In the genomic region with DNA sequence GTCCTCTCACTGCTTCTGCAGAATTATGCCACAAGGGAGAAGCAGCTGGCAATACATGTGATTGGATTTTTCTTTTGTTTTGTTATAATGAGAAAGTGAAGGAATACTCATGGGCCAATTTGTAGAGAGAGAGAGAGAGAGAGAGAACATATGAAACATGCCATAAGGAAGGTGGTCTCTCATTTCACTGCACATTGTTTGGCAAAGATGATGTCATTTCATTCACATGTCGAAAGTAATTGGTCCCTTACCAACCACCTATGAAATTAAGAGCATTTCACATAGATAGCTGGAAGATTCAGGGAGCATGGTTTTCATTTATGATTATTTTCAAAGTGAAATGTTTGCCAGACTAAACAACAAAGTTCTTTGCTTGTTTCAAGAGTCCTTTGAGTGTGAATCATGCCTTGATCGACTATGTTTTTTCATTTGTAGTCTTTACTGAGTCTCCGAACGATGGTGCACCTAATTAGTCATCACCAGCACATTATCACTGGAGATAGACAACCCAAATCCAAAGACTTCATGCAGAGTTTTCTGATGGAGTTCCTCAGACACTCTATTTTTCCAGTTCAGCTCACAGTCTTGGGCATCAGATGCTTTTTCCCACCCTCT, we compare ENCODE assay signal across 16 cellular contexts.
A peak's percentile ranks its signal among the peaks of the same experiment; 100 is the strongest.
DNase-seq lines count a peak whose midpoint lies in the region; ATAC-seq and TF ChIP-seq lines count a peak whose summit lies in the region.
"Had no signal": no experiment of that assay in that cellular context is flagged by ENCODE, and none has a peak within 500 bp of the region (broad histone marks: within the 10 kb centered on the region; RNA-seq: fewer than 3 reads in every experiment).

No MANE protein-coding gene starts in this region.

- no peak overlapping the region for H2AFZ ChIP-seq in smooth muscle cell (ENCODE audit: low read depth)

- H3K4me1 ChIP-seq in adipocyte (ENCODE audit: control insufficient read depth, insufficient read depth, low read length) (peaks cover 3% of the 10 kb centered on the region), smooth muscle cell (ENCODE audit: low read depth) (peaks cover 6% of the 10 kb centered on the region)

- H3K36me3 ChIP-seq in adipocyte (ENCODE audit: control insufficient read depth, insufficient read depth, low read length, severe bottlenecking): no peaks in the 10 kb centered on the region
- H3K36me3 ChIP-seq in smooth muscle cell (ENCODE audit: low read depth): no peaks in the 10 kb centered on the region

- whole genome bisulfite sequencing in smooth muscle cell (ENCODE audit: low lambda C conversion rate): 50% methylated on average over 4 of the region's 4 CpGs

- H4K20me1 ChIP-seq in smooth muscle cell (ENCODE audit: low read depth): no peaks in the 10 kb centered on the region

- peak overlapping the region; percentile 15 for H3K27ac ChIP-seq in smooth muscle cell (ENCODE audit: low read depth)
- H3K27ac ChIP-seq: 22Rv1 had no signal

- TF ChIP-seq CTCF in fibroblast of mammary gland (conservative IDR thresholded peaks at IDR 0.05; ENCODE audit: control insufficient read depth, insufficient read depth, low read depth, low read length) (no peak), smooth muscle cell (IDR thresholded peaks at IDR 0.05; ENCODE audit: borderline replicate concordance, insufficient read depth, poor library complexity, severe bottlenecking) (no peak)

- H3K4me3 ChIP-seq in adipocyte (ENCODE audit: low read length): no peak overlapping the region
- H3K4me3 ChIP-seq in fibroblast of mammary gland (ENCODE audit: control insufficient read depth, low read depth, low read length): no peak overlapping the region
- H3K4me3 ChIP-seq in smooth muscle cell: no peak overlapping the region

- H3K9me3 ChIP-seq in adipocyte (ENCODE audit: control insufficient read depth, low read length): no peaks in the 10 kb centered on the region
- no peaks in the 10 kb centered on the region for H3K9me3 ChIP-seq in smooth muscle cell (replicated peaks; ENCODE audit: low read depth)

- H3K4me2 ChIP-seq in smooth muscle cell: no peak overlapping the region

- H3K9ac ChIP-seq in adipocyte (ENCODE audit: low read length) (no peak overlapping the region), smooth muscle cell (ENCODE audit: low read depth) (no peak overlapping the region)

- H3K27me3 ChIP-seq in adipocyte (replicated peaks; ENCODE audit: control insufficient read depth, insufficient read depth, low read length) (no peaks in the 10 kb centered on the region), smooth muscle cell (ENCODE audit: low read depth) (no peaks in the 10 kb centered on the region)

- no peaks in the 10 kb centered on the region for H3K79me2 ChIP-seq in smooth muscle cell (ENCODE audit: low read depth)

- no peak for ATAC-seq in HG02885 (IDR thresholded peaks at IDR 0.05; ENCODE audit: poor library complexity, unreplicated experiment)
- ATAC-seq: Panc1 had no signal

- peak; percentile 11 for DNase-seq in NCI-H2171 treated with DMSO at 0.1 percent for 48 hours (lab: John Stamatoyannopoulos, UW)
- DNase-seq in NCI-H2171 (lab: John Stamatoyannopoulos, UW): no peak
- DNase-seq in adipocyte (ENCODE audit: low read depth): peak; percentile 45
- DNase-seq in fibroblast of mammary gland (ENCODE audit: low read depth): peak; percentile 57
- no peak for DNase-seq in smooth muscle cell (lab: John Stamatoyannopoulos, UW; ENCODE audit: unreplicated experiment)
- no peak for DNase-seq in DMS 273 (lab: John Stamatoyannopoulos, UW; ENCODE audit: unreplicated experiment)
- DNase-seq in NCI-H748 treated with DMSO at 0.1 percent for 48 hours (lab: John Stamatoyannopoulos, UW): no peak
- DNase-seq: C1 segment of cervical spinal cord, GOT3, Karpas-422, NCI-H187 treated with DMSO at 0.1 percent for 48 hours, NCI-H510A, Right ventricle myocardium superior had no signal

- H3F3A ChIP-seq in smooth muscle cell (ENCODE audit: low read depth): no peaks in the 10 kb centered on the region

Comparison
In these comparisons a context has a peak if more than half of its experiments do, and no peak if none do; other contexts are left out.
1. DNase-seq: peak in NCI-H2171 treated with DMSO at 0.1 percent for 48 hours (single experiment), adipocyte (single experiment) and fibroblast of mammary gland (single experiment); none in NCI-H2171 (single experiment), smooth muscle cell (single experiment), DMS 273 (single experiment) and NCI-H748 treated with DMSO at 0.1 percent for 48 hours (single experiment).